10 cellular contexts compared by ENCODE assay signal in genomic region chr5:134590992-134591659, GRCh38. TPM values are rescaled to one million over a fixed set of nuclear protein-coding genes. Genes with fewer than 3 reads are reported as not detected.
A peak's percentile ranks its signal among the peaks of the same experiment; 100 is the strongest.
DNase-seq lines count a peak whose midpoint lies in the region; ATAC-seq and TF ChIP-seq lines count a peak whose summit lies in the region.
"Had no signal": no experiment of that assay in that cellular context is flagged by ENCODE, and none has a peak within 500 bp of the region (broad histone marks: within the 10 kb centered on the region; RNA-seq: fewer than 3 reads in every experiment).

No MANE protein-coding gene starts in this region.

- intact Hi-C loops in IMR-90 (cut with micrococcal nuclease) (no loop called here), cardiac septum (cut with DNase I) (no loop called here)

- H2BK20ac ChIP-seq in IMR-90 (ENCODE audit: low read depth, low read length): no peak overlapping the region

- 80% methylated on average over 2 of the region's 5 CpGs; no CpG with 5 or more reads in 1 of the 2 experiments for WGBS in IMR-90 (ENCODE audit: extremely low coverage in 2 of 2, insufficient read length in 1 of 2), 2 experiments

- no peak overlapping the region for H3K56ac ChIP-seq in IMR-90 (ENCODE audit: extremely low read depth, insufficient read depth, low read length)

- H4K5ac ChIP-seq in IMR-90 (ENCODE audit: low read depth, low read length): no peak overlapping the region

- H3K18ac ChIP-seq in IMR-90 (ENCODE audit: low read depth, low read length): no peak overlapping the region

- H3K9me3 ChIP-seq in IMR-90 (ENCODE audit: control insufficient read depth, insufficient read depth, low read length): no peaks in the 10 kb centered on the region

- H4K91ac ChIP-seq in IMR-90 (ENCODE audit: insufficient read depth, low read depth, low read length): no peak overlapping the region

- no peaks in the 10 kb centered on the region for H3K36me3 ChIP-seq in IMR-90 (ENCODE audit: control insufficient read depth, insufficient read depth, low read length)

- H4K20me1 ChIP-seq in IMR-90 (ENCODE audit: insufficient read depth, low read length): no peaks in the 10 kb centered on the region

- peak overlapping the region; percentile 36 for H2AFZ ChIP-seq in IMR-90 (replicated peaks; ENCODE audit: low read length, poor library complexity)

- TF ChIP-seq CTCF in IMR-90 (conservative IDR thresholded peaks at IDR 0.05; ENCODE audit: low read depth, low read length): no peak
- TF ChIP-seq CTCF in GM13976 (IDR thresholded peaks at IDR 0.05; ENCODE audit: borderline replicate concordance, control extremely low read depth, extremely low read depth, insufficient read depth, missing control alignments): no peak

- no peak overlapping the region for H3K27ac ChIP-seq in IMR-90 (ENCODE audit: insufficient read depth, low read length)

- no peak overlapping the region for H3K4me2 ChIP-seq in IMR-90 (ENCODE audit: low read depth, low read length)

- TF ChIP-seq POLR2A in IMR-90 (IDR thresholded peaks at IDR 0.05; ENCODE audit: low read depth, low read length): no peak

- no peak overlapping the region for H2AK5ac ChIP-seq in IMR-90 (ENCODE audit: low read depth, low read length)

- H3K23ac ChIP-seq in IMR-90 (ENCODE audit: low read depth, low read length): no peak overlapping the region

- no peak for DNase-seq in IMR-90
- peak; percentile 66 for DNase-seq in RPMI8226
- DNase-seq in cardiac septum (ENCODE audit: low spot score): peak; percentile 59
- peak; percentile 50 for DNase-seq in stimulated activated CD4-positive, alpha-beta T cell treated with anti-CD3 and anti-CD28 coated beads, Interleukin-4, amount 100 ng/mL, for 24 hours
- no peak for DNase-seq in HuH-7 (ENCODE audit: low spot score)
- DNase-seq in HCEC 1CT: no peak
- DNase-seq in GM13976 (ENCODE audit: low spot score): no peak
- DNase-seq: H9, mesenchymal stem cell had no signal

- H4K8ac ChIP-seq in IMR-90 (ENCODE audit: low read depth in 2 of 2, low read length in 2 of 2): no peak overlapping the region

- POLR2A ChIA-PET in IMR-90 (lab: Charles Lee; ENCODE audit: unreplicated experiment): no interaction called here

- H2BK5ac ChIP-seq in IMR-90 (ENCODE audit: low read depth, low read length, poor library complexity, severe bottlenecking): no peak overlapping the region

- H3K4me1 ChIP-seq in IMR-90 (ENCODE audit: control insufficient read depth, insufficient read depth, low read length): peaks cover 10% of the 10 kb centered on the region

- dilution Hi-C loops in IMR-90 (cut with HindIII; ENCODE audit: low sequenced_read_pairs, unreplicated experiment): no loop called here

- H3K9me1 ChIP-seq in IMR-90 (ENCODE audit: insufficient read depth, low read length): peaks cover 10% of the 10 kb centered on the region; the same call in 1 of the 2 replicates

- no peak overlapping the region for H3K4me3 ChIP-seq in IMR-90 (ENCODE audit: insufficient read depth, low read depth, low read length)

- no peak overlapping the region for H2AK9ac ChIP-seq in IMR-90 (replicated peaks; ENCODE audit: low read depth, low read length, poor library complexity)

- BruUV-seq in IMR-90 (replicated peaks; lab: Mats Ljungman, UMichigan): no TSS peak

- no peak for TF ChIP-seq RAD21 in IMR-90 (IDR thresholded peaks at IDR 0.05; ENCODE audit: low read length)

- in situ Hi-C loops in IMR-90 (cut with MboI; ENCODE audit: low sequenced_read_pairs) (no loop called here), GM13976 (cut with MboI; ENCODE audit: low sequenced_read_pairs, unreplicated experiment) (no loop called here)

- no peak overlapping the region for H3K9ac ChIP-seq in IMR-90 (ENCODE audit: low read depth, low read length)

- H2BK120ac ChIP-seq in IMR-90 (ENCODE audit: low read depth, low read length): no peak overlapping the region

- H3K4ac ChIP-seq in IMR-90 (ENCODE audit: low read depth, low read length): 0 out of 2 replicates have a peak overlapping the region, but pooled peaks have one; percentile 6

- ATAC-seq in IMR-90 (ENCODE audit: low read depth) (no peak), HG02884 (IDR thresholded peaks at IDR 0.05; ENCODE audit: unreplicated experiment) (no peak)

- H3K27me3 ChIP-seq in IMR-90 (ENCODE audit: control insufficient read depth, insufficient read depth, low read length): no peaks in the 10 kb centered on the region

- no peak overlapping the region for H3K14ac ChIP-seq in IMR-90 (replicated peaks; ENCODE audit: low read depth, low read length)

- CTCF ChIA-PET in IMR-90 (lab: Yijun Ruan, JAX): no interaction called here

- no peak overlapping the region for H2BK15ac ChIP-seq in IMR-90 (ENCODE audit: low read depth, low read length)

- no peaks in the 10 kb centered on the region for H3K79me1 ChIP-seq in IMR-90 (ENCODE audit: low read depth in 1 of 2, low read length in 2 of 2)

TF ChIP-seq in IMR-90, 13 proteins besides CTCF, POLR2A, EP300 and RAD21:
- TF ChIP-seq NFE2L2 (IDR thresholded peaks at IDR 0.05; ENCODE audit: low read depth, low read length): no peak
- TF ChIP-seq RFX5 (IDR thresholded peaks at IDR 0.05; ENCODE audit: low read depth, low read length): no peak
- no peak for TF ChIP-seq FOS (IDR thresholded peaks at IDR 0.05; ENCODE audit: low read depth, low read length)
- no peak for TF ChIP-seq CEBPB (IDR thresholded peaks at IDR 0.05; ENCODE audit: low read depth, low read length)
- no peak for TF ChIP-seq CHD1 (IDR thresholded peaks at IDR 0.05; ENCODE audit: low read depth, low read length)
- no peak for TF ChIP-seq SMC3 (IDR thresholded peaks at IDR 0.05; ENCODE audit: low read depth, low read length)
- TF ChIP-seq ELK1 (IDR thresholded peaks at IDR 0.05; ENCODE audit: borderline replicate concordance, low read depth, low read length): no peak
- TF ChIP-seq RCOR1 (IDR thresholded peaks at IDR 0.05; ENCODE audit: insufficient replicate concordance, low read length): no peak
- no peak for TF ChIP-seq MAFK (IDR thresholded peaks at IDR 0.05; ENCODE audit: low read depth, low read length)
- no peak for TF ChIP-seq MXI1 (IDR thresholded peaks at IDR 0.05; ENCODE audit: borderline replicate concordance, low read depth, low read length)
- no peak for TF ChIP-seq MAZ (IDR thresholded peaks at IDR 0.05; ENCODE audit: borderline replicate concordance, low read depth, low read length)
- TF ChIP-seq BHLHE40 (IDR thresholded peaks at IDR 0.05; ENCODE audit: low read depth, low read length): no peak
- TF ChIP-seq USF2 (IDR thresholded peaks at IDR 0.05; ENCODE audit: low read depth, low read length): no peak
TF ChIP-seq in IMR-90: peak in this region for 0.

RNA-seq across cellular contexts. Expression of gene SAR1B, which starts 41.5 kb away (rescaled TPM):
- 66.0 and 164 TPM in 2 replicates for total RNA-seq in IMR-90 (2012; rRNA removed)
- 40.2 and 44.6 TPM in 2 replicates for polyA plus RNA-seq in IMR-90 (2012; rRNA removed)
- 4.3 and 7.1 TPM in 2 replicates for polyA plus RNA-seq in IMR-90 (2012; cell fraction: cytosol; rRNA removed)
- 4.4 and 10.6 TPM in 2 replicates for polyA plus RNA-seq in IMR-90 (2012; cell fraction: nucleus; rRNA removed; ENCODE audit: low replicate concordance)
- 85.9 TPM for total RNA-seq in cardiac septum

RNA-seq across cellular contexts. Expression of gene SEC24A, which starts 57.5 kb away (rescaled TPM):
- total RNA-seq in IMR-90 (2012; rRNA removed) (28.1 and 31.7 TPM in 2 replicates), cardiac septum (12.4 TPM)
- polyA plus RNA-seq in IMR-90 (2012; rRNA removed): 23.9 and 25.4 TPM in 2 replicates
- 7.1 and 9.5 TPM in 2 replicates for polyA plus RNA-seq in IMR-90 (2012; cell fraction: cytosol; rRNA removed)
- polyA plus RNA-seq in IMR-90 (2012; cell fraction: nucleus; rRNA removed; ENCODE audit: low replicate concordance): 8.4 and 26.1 TPM in 2 replicates

Comparison
In these comparisons a context has a peak if more than half of its experiments do, and no peak if none do; other contexts are left out.
1. DNase-seq: peak in RPMI8226 (single experiment), cardiac septum (single experiment) and stimulated activated CD4-positive, alpha-beta T cell treated with anti-CD3 and anti-CD28 coated beads, Interleukin-4, amount 100 ng/mL, for 24 hours (single experiment); none in IMR-90 (single experiment), HuH-7 (single experiment), HCEC 1CT (single experiment) and GM13976 (single experiment).